ENCODE assay signal across 9 cellular contexts in the genomic region with DNA sequence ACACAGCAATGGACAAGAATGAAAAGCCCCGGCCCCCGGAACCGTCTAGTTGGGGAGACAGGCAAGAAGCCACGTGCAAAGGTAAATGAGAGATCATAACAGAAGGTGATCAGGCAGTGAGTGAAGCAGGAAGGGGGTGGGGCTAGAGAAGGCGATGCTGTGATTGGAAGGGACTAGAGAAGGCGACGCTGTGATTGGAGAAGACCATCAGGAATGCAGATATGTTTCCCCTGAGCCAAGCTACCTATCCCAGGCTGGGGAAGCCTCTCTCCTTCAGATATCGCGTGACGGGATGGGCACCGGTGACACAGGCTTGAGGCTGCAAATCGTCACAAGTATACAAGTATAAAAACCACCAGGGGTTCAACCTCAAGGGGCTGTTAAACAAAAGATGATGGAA. TPM values are rescaled to one million over a fixed set of nuclear protein-coding genes. Genes with fewer than 3 reads are reported as not detected.
A peak's percentile ranks its signal among the peaks of the same experiment; 100 is the strongest.
DNase-seq lines count a peak whose midpoint lies in the region; ATAC-seq and TF ChIP-seq lines count a peak whose summit lies in the region.
"Had no signal": no experiment of that assay in that cellular context is flagged by ENCODE, and none has a peak within 500 bp of the region (broad histone marks: within the 10 kb centered on the region; RNA-seq: fewer than 3 reads in every experiment).

No MANE protein-coding gene starts in this region.

- intact Hi-C loops in sciatic nerve (cut with DNase I): no loop called here

- H3K27ac Mint-ChIP-seq in endodermal cell: peak overlapping the region; percentile 77

- no peak for TF ChIP-seq CTCF in endodermal cell (conservative IDR thresholded peaks at IDR 0.05)
- TF ChIP-seq CTCF in tibial nerve (IDR thresholded peaks at IDR 0.05): no peak

- TF ChIP-seq EP300 in tibial nerve (IDR thresholded peaks at IDR 0.05): no peak

- H3K27ac ChIP-seq in endodermal cell (ENCODE audit: low read depth, low read length) (no peak overlapping the region), tibial nerve (no peak overlapping the region)

- H3K9ac ChIP-seq in endodermal cell (ENCODE audit: extremely low read depth, low read length, poor library complexity, severe bottlenecking): no peak overlapping the region

- H3K36me3 ChIP-seq in endodermal cell (ENCODE audit: control insufficient read depth, insufficient read depth, low read length) (peaks cover 26% of the 10 kb centered on the region), tibial nerve (peaks cover 0 to 79% (median 7%) of the 10 kb centered on the region in 3 donors)

- no peaks in the 10 kb centered on the region for H3K27me3 ChIP-seq in endodermal cell (ENCODE audit: control insufficient read depth, insufficient read depth, low read length, poor library complexity, severe bottlenecking)
- H3K27me3 ChIP-seq in tibial nerve: no peaks in the 10 kb centered on the region

- H3K4me3 Mint-ChIP-seq in endodermal cell: no peak overlapping the region

- peaks cover 53% of the 10 kb centered on the region for H3K36me3 Mint-ChIP-seq in endodermal cell (ENCODE audit: low read depth)

- peaks cover 10% of the 10 kb centered on the region for H3K4me1 Mint-ChIP-seq in endodermal cell

- no peaks in the 10 kb centered on the region for H3K27me3 Mint-ChIP-seq in endodermal cell (ENCODE audit: insufficient read depth)

- H3K9me3 ChIP-seq in endodermal cell (ENCODE audit: control insufficient read depth, low read length) (no peaks in the 10 kb centered on the region), tibial nerve (no peaks in the 10 kb centered on the region)

- DNase-seq in SIG-M5 treated with dmso at 0.1 percent for 504 hours (lab: John Stamatoyannopoulos, UW; ENCODE audit: unreplicated experiment): peak; percentile 14
- no peak for DNase-seq in SIG-M5 (lab: John Stamatoyannopoulos, UW)
- DNase-seq in SW480 (ENCODE audit: low spot score): peak; percentile 48
- peak; percentile 94 for DNase-seq in endodermal cell
- peak; percentile 29 to 69 (median 60) for DNase-seq in stimulated activated naive CD4-positive, alpha-beta T cell (lab: John Stamatoyannopoulos, UW)
- no peak for DNase-seq in tibial nerve (ENCODE audit: low spot score in 2 of 2)
- no peak for DNase-seq in sciatic nerve (ENCODE audit: low spot score)

- H3K4me1 ChIP-seq in endodermal cell (ENCODE audit: control insufficient read depth, insufficient read depth, low read length): no peaks in the 10 kb centered on the region
- H3K4me1 ChIP-seq in tibial nerve: peaks cover 0 to 12% (median 5%) of the 10 kb centered on the region in 4 donors

- H3K9me3 Mint-ChIP-seq in endodermal cell: no peaks in the 10 kb centered on the region

- ATAC-seq in HG02840 (IDR thresholded peaks at IDR 0.05; ENCODE audit: low FRiP score, unreplicated experiment): no peak
- no peak for ATAC-seq in sciatic nerve

- TF ChIP-seq POLR2A in tibial nerve (IDR thresholded peaks at IDR 0.05): no peak

- H3K4me3 ChIP-seq in endodermal cell (ENCODE audit: low read length): no peak overlapping the region
- no peak overlapping the region for H3K4me3 ChIP-seq in tibial nerve
- H3K4me3 ChIP-seq: lung had no signal

- WGBS in endodermal cell (ENCODE audit: insufficient coverage in 1 of 2, insufficient read length in 1 of 2), 2 experiments: 31 to 44% methylated on average over 9 to 12 of the region's 12 CpGs
- 57 to 60% methylated on average over 12 of the region's 12 CpGs for WGBS in tibial nerve, 2 donors

RNA-seq across cellular contexts. Expression of gene DCAF15, which starts 21.8 kb away (rescaled TPM):
- total RNA-seq in endodermal cell (10 to 100 TPM; 62.4 to 72.9 TPM), tibial nerve (10 to 100 TPM; 14.3 to 31.5 (median 19.3) TPM), sciatic nerve (24.7 TPM)
- polyA plus RNA-seq in endodermal cell (2013, experiment 1 of 2): 55.3 TPM
- polyA plus RNA-seq in endodermal cell (2013, experiment 2 of 2): 50.7 TPM

RNA-seq across cellular contexts. Expression of gene RFX1, which starts 32.0 kb away (rescaled TPM):
- 10 to 100 TPM; 17.1 to 24.3 TPM for total RNA-seq in endodermal cell
- 11.6 TPM for polyA plus RNA-seq in endodermal cell (2013, experiment 1 of 2)
- polyA plus RNA-seq in endodermal cell (2013, experiment 2 of 2): 11.2 TPM
- 1 to 10 TPM; 3.1 to 8.4 (median 6.0) TPM for total RNA-seq in tibial nerve
- 16.1 TPM for total RNA-seq in sciatic nerve

RNA-seq across cellular contexts. Expression of gene PODNL1, which starts 35.9 kb away (rescaled TPM):
- total RNA-seq in endodermal cell (under 1 TPM in 1 of 2 donors, not detected in 1; 0.29 TPM), tibial nerve (10 to 100 TPM in 3 of 4 donors, 1 to 10 TPM in 1; 9.4 to 45.7 (median 20.7) TPM), sciatic nerve (17.8 TPM)
- 1.3 TPM for polyA plus RNA-seq in endodermal cell (2013, experiment 1 of 2)
- 3.0 TPM for polyA plus RNA-seq in endodermal cell (2013, experiment 2 of 2)

RNA-seq across cellular contexts. Expression of gene RLN3, which starts 53.9 kb away (rescaled TPM):
- total RNA-seq in endodermal cell: not detected
- not detected for polyA plus RNA-seq in endodermal cell (2013, experiment 1 of 2)
- polyA plus RNA-seq in endodermal cell (2013, experiment 2 of 2): not detected
- total RNA-seq in tibial nerve: not detected
- total RNA-seq in sciatic nerve: not detected

RNA-seq across cellular contexts. Expression of gene IL27RA, which starts 57.5 kb away (rescaled TPM):
- 10 to 100 TPM; 10.3 to 10.8 TPM for total RNA-seq in endodermal cell
- polyA plus RNA-seq in endodermal cell (2013, experiment 1 of 2): 4.4 TPM
- 4.1 TPM for polyA plus RNA-seq in endodermal cell (2013, experiment 2 of 2)
- total RNA-seq in tibial nerve: 1 to 10 TPM; 2.4 to 3.5 (median 3.0) TPM
- 5.7 TPM for total RNA-seq in sciatic nerve

Comparison
In these comparisons a context has a peak if more than half of its experiments do, and no peak if none do; other contexts are left out.
1. DNase-seq: peak in SIG-M5 treated with dmso at 0.1 percent for 504 hours (single experiment), SW480 (single experiment), endodermal cell (single experiment) and stimulated activated naive CD4-positive, alpha-beta T cell (6 of 6); none in SIG-M5 (single experiment), tibial nerve (0 of 2) and sciatic nerve (single experiment).
2. RNA of gene PODNL1, which starts 35.9 kb away (total RNA-seq): 9.4 to 45.7 TPM in tibial nerve and 17.8 TPM in sciatic nerve (single experiment); 0.29 TPM in endodermal cell; every median in the first group is over 4 times any median in the second.